In the genomic region with DNA sequence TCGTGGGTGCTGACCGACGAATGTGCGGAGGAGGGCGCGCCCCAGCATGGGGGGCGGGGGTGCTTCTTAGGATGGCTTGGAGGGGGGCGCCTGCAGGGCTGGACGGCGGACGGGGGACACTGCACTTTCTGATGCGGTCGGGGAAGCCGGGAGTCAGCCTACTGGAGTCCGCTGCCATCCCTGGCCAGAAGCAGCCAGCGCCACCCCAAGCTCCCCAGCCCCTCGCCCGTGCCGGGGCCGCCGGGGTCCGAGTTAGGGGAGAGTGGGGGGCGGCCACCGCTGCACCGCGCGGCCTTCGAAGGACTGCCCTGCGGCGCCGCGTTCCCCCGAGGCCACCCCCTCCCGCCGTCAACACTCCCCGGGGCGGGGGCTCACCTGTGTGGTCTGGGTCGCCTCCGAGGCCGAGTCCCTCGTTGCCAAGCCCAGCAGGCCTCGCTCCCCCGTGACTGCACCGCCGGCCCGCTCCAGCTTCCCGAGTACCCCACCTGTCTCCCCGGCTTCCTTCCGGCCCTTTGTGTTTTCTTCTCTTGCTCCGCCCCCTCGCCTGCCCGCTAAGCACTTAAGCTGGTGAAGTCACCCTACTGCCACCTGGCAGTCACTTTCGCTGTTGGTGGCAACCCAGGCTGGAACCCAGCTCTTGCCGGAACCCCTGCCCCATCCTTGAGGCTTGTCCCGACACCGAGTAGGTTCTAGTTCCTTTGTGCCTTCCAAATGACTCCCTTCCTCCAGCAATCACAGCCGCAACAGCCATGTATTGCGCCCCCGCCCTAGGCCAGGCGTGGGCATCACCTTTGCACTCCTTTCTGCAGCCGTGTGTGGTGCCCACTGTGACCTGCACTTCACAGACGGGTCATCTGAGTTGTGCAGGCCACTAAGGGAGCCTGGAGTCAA, we compare ENCODE assay signal across 8 cellular contexts. TPM values are rescaled to one million over a fixed set of nuclear protein-coding genes. Genes with fewer than 3 reads are reported as not detected.
DNase-seq lines count a peak whose midpoint lies in the region; ATAC-seq and TF ChIP-seq lines count a peak whose summit lies in the region.

A gene with protein sequence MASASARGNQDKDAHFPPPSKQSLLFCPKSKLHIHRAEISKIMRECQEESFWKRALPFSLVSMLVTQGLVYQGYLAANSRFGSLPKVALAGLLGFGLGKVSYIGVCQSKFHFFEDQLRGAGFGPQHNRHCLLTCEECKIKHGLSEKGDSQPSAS (minus strand): TSS at position 492 of the 891 bp plus-strand sequence. CDS start 2,225 bp downstream, outside the sequence.

- peak; percentile 98 for ATAC-seq in GM19467 (IDR thresholded peaks at IDR 0.05; ENCODE audit: unreplicated experiment)
- ATAC-seq in activated T-cell treated with anti-CD3 and anti-CD28 coated beads, Interleukin-2, amount 50 U/mL, for 4 hours, result peak; percentile 68 to 72

- BruUV-seq in Caco-2 (replicated peaks; lab: Mats Ljungman, UMichigan), result no TSS peak

- peak within 1 kb of the TSS; percentile 77 for H3K27ac Mint-ChIP-seq in Caco-2 (ENCODE audit: unreplicated experiment)

- H3K9me3 ChIP-seq in Caco-2 (no peaks in the 10 kb centered on the region), thymus (ENCODE audit: control insufficient read depth) (no peaks in the 10 kb centered on the region)

- H3K9me3 Mint-ChIP-seq in Caco-2 (ENCODE audit: unreplicated experiment), result no peaks in the 10 kb centered on the region
- no peaks in the 10 kb centered on the region for H3K9me3 Mint-ChIP-seq in activated T-cell treated with anti-CD3 and anti-CD28 coated beads, Interleukin-2, amount 50 U/mL, for 4 hours

- intact Hi-C loops in Caco-2 (cut with micrococcal nuclease; ENCODE audit: unreplicated experiment), result loop anchor here (5.0 kb wide), 1 partner anchor 56 kb away; no protein-coding TSS in a partner anchor

- POLR2A ChIA-PET in Caco-2 (lab: Charles Lee), result no interaction called here

- no peaks in the 10 kb centered on the region for H3K27me3 Mint-ChIP-seq in Caco-2 (ENCODE audit: insufficient read depth, unreplicated experiment)
- no peaks in the 10 kb centered on the region for H3K27me3 Mint-ChIP-seq in activated T-cell treated with anti-CD3 and anti-CD28 coated beads, Interleukin-2, amount 50 U/mL, for 4 hours (ENCODE audit: low read depth)

- H3K27me3 ChIP-seq in Caco-2 (replicated peaks; ENCODE audit: control insufficient read depth, insufficient read depth, low read length), result no peaks in the 10 kb centered on the region
- H3K27me3 ChIP-seq in thymus (ENCODE audit: control insufficient read depth, insufficient read depth), result no peaks in the 10 kb centered on the region

- peak within 1 kb of the TSS; percentile 53 for H3K27ac ChIP-seq in thymus (ENCODE audit: low read depth)

- CTCF ChIA-PET in Caco-2 (lab: Charles Lee), result no interaction called here

- WGBS in thymus, result 8% methylated on average over 62 of the region's 62 CpGs

- peak; percentile 45 to 57 for DNase-seq in Caco-2
- peak; percentile 58 for DNase-seq in HPDE6-E6E7 (ENCODE audit: extremely low spot score)
- peak; percentile 21 for DNase-seq in NK-92 (lab: John Stamatoyannopoulos, UW; ENCODE audit: unreplicated experiment)
- DNase-seq in activated T-cell treated with anti-CD3 and anti-CD28 coated beads, Interleukin-2, amount 50 U/mL, for 4 hours, result peak; percentile 79
- DNase-seq in fibroblast of mammary gland (ENCODE audit: low read depth), result no peak
- peak; percentile 25 for DNase-seq in occipital lobe (lab: John Stamatoyannopoulos, UW)

- H3K4me1 Mint-ChIP-seq in Caco-2 (ENCODE audit: low read depth, unreplicated experiment), result peaks cover 11% of the 10 kb centered on the region
- H3K4me1 Mint-ChIP-seq in activated T-cell treated with anti-CD3 and anti-CD28 coated beads, Interleukin-2, amount 50 U/mL, for 4 hours (ENCODE audit: low read depth), result peaks cover 45% of the 10 kb centered on the region

- peaks cover 15% of the 10 kb centered on the region; the same call in 1 of the 2 replicates for H3K4me1 ChIP-seq in Caco-2
- peaks cover 19% of the 10 kb centered on the region for H3K4me1 ChIP-seq in thymus (ENCODE audit: control insufficient read depth, insufficient read depth, low read length)

- no peaks in the 10 kb centered on the region for H3K36me3 ChIP-seq in Caco-2 (ENCODE audit: control insufficient read depth, insufficient read depth, low read length)
- peaks cover 11% of the 10 kb centered on the region for H3K36me3 ChIP-seq in thymus (ENCODE audit: control insufficient read depth, insufficient read depth)

- H3K4me3 Mint-ChIP-seq in Caco-2 (ENCODE audit: unreplicated experiment), result peak within 1 kb of the TSS; percentile 79
- H3K4me3 Mint-ChIP-seq in activated T-cell treated with anti-CD3 and anti-CD28 coated beads, Interleukin-2, amount 50 U/mL, for 4 hours, result peak within 1 kb of the TSS; percentile 93

- TF ChIP-seq CTCF in Caco-2 (IDR thresholded peaks at IDR 0.05; ENCODE audit: insufficient read depth in 1 of 2, low read depth in 1 of 2, low read length in 1 of 2, severe bottlenecking in 1 of 2, unreplicated experiment in 1 of 2), result no peak
- TF ChIP-seq CTCF in fibroblast of mammary gland (conservative IDR thresholded peaks at IDR 0.05; ENCODE audit: control insufficient read depth, insufficient read depth, low read depth, low read length), result no peak

- peak within 1 kb of the TSS; percentile 62 for H3K4me3 ChIP-seq in Caco-2 (ENCODE audit: low read depth, low read length)
- H3K4me3 ChIP-seq in fibroblast of mammary gland (ENCODE audit: control insufficient read depth, low read depth, low read length), result peak within 1 kb of the TSS; percentile 30
- peak within 1 kb of the TSS; percentile 70 for H3K4me3 ChIP-seq in thymus (ENCODE audit: low read length)

- no peaks in the 10 kb centered on the region for H3K36me3 Mint-ChIP-seq in Caco-2 (ENCODE audit: insufficient read depth, unreplicated experiment)
- peaks cover 14% of the 10 kb centered on the region for H3K36me3 Mint-ChIP-seq in activated T-cell treated with anti-CD3 and anti-CD28 coated beads, Interleukin-2, amount 50 U/mL, for 4 hours (ENCODE audit: insufficient read depth)

RNA-seq across cellular contexts. Expression of the gene that starts here (rescaled TPM):
- total RNA-seq in Caco-2 (2022), result 10.5 and 14.2 TPM in 2 replicates
- total RNA-seq in activated T-cell treated with anti-CD3 and anti-CD28 coated beads, Interleukin-2, amount 50 U/mL, for 4 hours, result 10 to 100 TPM; 54.9 to 87.6 (median 56.1) TPM
- 27.6 TPM for total RNA-seq in occipital lobe
- 75.8 TPM for polyA plus RNA-seq in thymus
